ENCODE assay signal across 15 cellular contexts in the genomic region with DNA sequence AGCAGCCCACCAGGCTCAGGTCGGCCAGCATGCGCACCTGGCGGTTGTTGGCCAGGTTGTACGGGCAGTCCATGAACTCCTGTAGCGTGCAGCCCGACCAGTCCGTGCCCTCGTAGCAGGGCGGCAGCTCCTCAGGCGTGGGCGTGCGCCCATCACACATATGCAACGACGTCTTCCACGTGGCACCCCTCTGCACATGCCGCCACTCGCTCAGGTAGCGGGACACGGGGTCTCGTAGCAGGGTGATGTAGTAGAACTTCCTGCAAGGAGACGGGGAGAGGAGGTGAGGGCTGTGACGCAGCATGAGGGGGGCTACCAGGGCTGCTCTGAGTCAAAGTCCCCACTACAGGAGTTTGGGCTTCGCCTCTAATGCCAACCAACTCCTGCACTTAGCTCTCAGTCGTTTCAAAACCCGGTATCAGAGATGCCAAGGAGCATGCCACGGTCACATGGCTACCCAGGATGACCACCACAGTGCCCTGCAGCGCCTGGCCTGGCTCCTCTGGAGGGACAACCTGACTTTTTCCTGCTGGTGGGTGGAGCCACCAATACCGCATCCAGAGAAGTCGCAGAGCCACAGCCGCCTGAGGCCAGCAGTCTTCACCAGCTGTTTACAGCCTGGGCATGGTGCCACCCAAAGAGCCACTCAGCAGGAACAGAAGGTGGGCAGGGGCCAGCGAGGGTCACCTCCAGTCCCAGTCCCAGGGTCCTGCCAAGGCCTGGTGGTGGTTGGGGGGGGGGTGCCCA. TPM values are rescaled to one million over a fixed set of nuclear protein-coding genes. Genes with fewer than 3 reads are reported as not detected.
A peak's percentile ranks its signal among the peaks of the same experiment; 100 is the strongest.
DNase-seq lines count a peak whose midpoint lies in the region; ATAC-seq and TF ChIP-seq lines count a peak whose summit lies in the region.
"Had no signal": no experiment of that assay in that cellular context is flagged by ENCODE, and none has a peak within 500 bp of the region (broad histone marks: within the 10 kb centered on the region; RNA-seq: fewer than 3 reads in every experiment).

No MANE protein-coding gene starts in this region.

- no peak for TF ChIP-seq POLR2A in thyroid gland (IDR thresholded peaks at IDR 0.05)

- H3K27me3 ChIP-seq in endodermal cell (ENCODE audit: control insufficient read depth, insufficient read depth, low read length, poor library complexity, severe bottlenecking) (no peaks in the 10 kb centered on the region), thyroid gland (no peaks in the 10 kb centered on the region), A673 (replicated peaks; ENCODE audit: insufficient read depth, low read depth, low read length, poor library complexity) (no peaks in the 10 kb centered on the region)

- peaks cover 2% of the 10 kb centered on the region for H3K4me1 Mint-ChIP-seq in activated CD4-positive, alpha-beta memory T cell treated with anti-CD3 and anti-CD28 coated beads for 36 hours (ENCODE audit: low read depth)
- peaks cover 2% of the 10 kb centered on the region for H3K4me1 Mint-ChIP-seq in activated CD4-positive, alpha-beta memory T cell treated with anti-CD3 and anti-CD28 coated beads, Interleukin-2, amount 10 ng/mL, durations not matched to agents 7 days and 5 days
- H3K4me1 Mint-ChIP-seq in endodermal cell: no peaks in the 10 kb centered on the region

- H3K27ac Mint-ChIP-seq in activated CD4-positive, alpha-beta memory T cell treated with anti-CD3 and anti-CD28 coated beads for 36 hours: no peak overlapping the region
- H3K27ac Mint-ChIP-seq in activated CD4-positive, alpha-beta memory T cell treated with anti-CD3 and anti-CD28 coated beads, Interleukin-2, amount 10 ng/mL, durations not matched to agents 7 days and 5 days: no peak overlapping the region
- no peak overlapping the region for H3K27ac Mint-ChIP-seq in endodermal cell

- no peak for TF ChIP-seq CTCF in endodermal cell (conservative IDR thresholded peaks at IDR 0.05)
- TF ChIP-seq CTCF in thyroid gland (IDR thresholded peaks at IDR 0.05): no peak
- TF ChIP-seq CTCF in A673 (conservative IDR thresholded peaks at IDR 0.05; ENCODE audit: low read depth, low read length): no peak

- TF ChIP-seq EP300 in Ishikawa (IDR thresholded peaks at IDR 0.05; ENCODE audit: borderline replicate concordance): no peak

- H3K27ac ChIP-seq in endodermal cell (ENCODE audit: low read depth, low read length): no peak overlapping the region
- no peak overlapping the region for H3K27ac ChIP-seq in thyroid gland
- H3K27ac ChIP-seq in A673 (ENCODE audit: low read depth, low read length, poor library complexity, severe bottlenecking): no peak overlapping the region
- H3K27ac ChIP-seq: HL-60, PC-9 had no signal

- no peak for TF ChIP-seq RAD21 in Ishikawa (IDR thresholded peaks at IDR 0.05; ENCODE audit: low read depth)

- H3K9ac ChIP-seq in endodermal cell (ENCODE audit: extremely low read depth, low read length, poor library complexity, severe bottlenecking): no peak overlapping the region

- CTCF ChIA-PET in activated CD4-positive, alpha-beta memory T cell treated with anti-CD3 and anti-CD28 coated beads for 36 hours (lab: Charles Lee): no interaction called here
- CTCF ChIA-PET in activated CD4-positive, alpha-beta memory T cell treated with anti-CD3 and anti-CD28 coated beads, Interleukin-2, amount 10 ng/mL, durations not matched to agents 7 days and 5 days (lab: Charles Lee): no interaction called here
- CTCF ChIA-PET in A673 (lab: Charles Lee): no interaction called here

- no peak overlapping the region for H3K4me3 ChIP-seq in endodermal cell (ENCODE audit: low read length)
- H3K4me3 ChIP-seq in thyroid gland (replicated peaks in 1 of 3): no peak overlapping the region
- H3K4me3 ChIP-seq in A673 (ENCODE audit: low read depth, low read length, poor library complexity, severe bottlenecking): no peak overlapping the region
- H3K4me3 ChIP-seq: PC-9 had no signal

- WGBS in endodermal cell (ENCODE audit: insufficient coverage in 1 of 2, insufficient read length in 1 of 2), 2 experiments: 93 to 95% methylated on average over 19 to 27 of the region's 31 CpGs
- 95% methylated on average over 15 to 21 of the region's 31 CpGs for WGBS in thyroid gland, 2 donors

- H3K4me1 ChIP-seq in endodermal cell (ENCODE audit: control insufficient read depth, insufficient read depth, low read length) (no peaks in the 10 kb centered on the region), thyroid gland (peaks cover 0 to 5% of the 10 kb centered on the region in 2 donors), A673 (ENCODE audit: insufficient read depth, low read length, poor library complexity, severe bottlenecking) (no peaks in the 10 kb centered on the region)

- no TSS peak for BruUV-seq in A673 (replicated peaks; lab: Mats Ljungman, UMichigan)

- intact Hi-C loops in activated CD4-positive, alpha-beta memory T cell treated with anti-CD3 and anti-CD28 coated beads for 36 hours (cut with micrococcal nuclease): no loop called here
- intact Hi-C loops in posterior vena cava (cut with DNase I): no loop called here
- intact Hi-C loops in thyroid gland (cut with DNase I): no loop called here
- intact Hi-C loops in A673 (cut with micrococcal nuclease; ENCODE audit: unreplicated experiment): no loop called here

- no peak overlapping the region for H3K4me3 Mint-ChIP-seq in activated CD4-positive, alpha-beta memory T cell treated with anti-CD3 and anti-CD28 coated beads for 36 hours
- no peak overlapping the region for H3K4me3 Mint-ChIP-seq in activated CD4-positive, alpha-beta memory T cell treated with anti-CD3 and anti-CD28 coated beads, Interleukin-2, amount 10 ng/mL, durations not matched to agents 7 days and 5 days
- no peak overlapping the region for H3K4me3 Mint-ChIP-seq in endodermal cell

- DNase-seq in activated CD4-positive, alpha-beta memory T cell treated with anti-CD3 and anti-CD28 coated beads for 36 hours: peak; percentile 4
- no peak for DNase-seq in activated CD4-positive, alpha-beta memory T cell treated with anti-CD3 and anti-CD28 coated beads, Interleukin-2, amount 10 ng/mL, durations not matched to agents 7 days and 5 days
- peak; percentile 39 for DNase-seq in endodermal cell
- DNase-seq in posterior vena cava (ENCODE audit: low spot score): peak; percentile 77
- no peak for DNase-seq in thyroid gland
- DNase-seq in A673 (ENCODE audit: low spot score): no peak
- DNase-seq: Caco-2, KBM-7, NCI-H1436 treated with DMSO at 0.1 percent for 48 hours, NCI-H345, NCI-H526 treated with DMSO at 0.1 percent for 48 hours, PC-9 had no signal

- no peaks in the 10 kb centered on the region for H3K9me3 ChIP-seq in endodermal cell (ENCODE audit: control insufficient read depth, low read length)
- H3K9me3 ChIP-seq in thyroid gland: no peaks in the 10 kb centered on the region
- no peaks in the 10 kb centered on the region for H3K9me3 ChIP-seq in A673 (ENCODE audit: low read depth, low read length, poor library complexity, severe bottlenecking)

- no peaks in the 10 kb centered on the region for H3K27me3 Mint-ChIP-seq in activated CD4-positive, alpha-beta memory T cell treated with anti-CD3 and anti-CD28 coated beads for 36 hours
- no peaks in the 10 kb centered on the region for H3K27me3 Mint-ChIP-seq in activated CD4-positive, alpha-beta memory T cell treated with anti-CD3 and anti-CD28 coated beads, Interleukin-2, amount 10 ng/mL, durations not matched to agents 7 days and 5 days
- H3K27me3 Mint-ChIP-seq in endodermal cell (ENCODE audit: insufficient read depth): no peaks in the 10 kb centered on the region

- H3K36me3 ChIP-seq in endodermal cell (ENCODE audit: control insufficient read depth, insufficient read depth, low read length) (peaks cover 21% of the 10 kb centered on the region), thyroid gland (no peaks in the 10 kb centered on the region), A673 (ENCODE audit: insufficient read depth, low read length, poor library complexity, severe bottlenecking) (no peaks in the 10 kb centered on the region)

- H3K36me3 Mint-ChIP-seq in activated CD4-positive, alpha-beta memory T cell treated with anti-CD3 and anti-CD28 coated beads for 36 hours: no peaks in the 10 kb centered on the region
- peaks cover under 1% of the 10 kb centered on the region for H3K36me3 Mint-ChIP-seq in activated CD4-positive, alpha-beta memory T cell treated with anti-CD3 and anti-CD28 coated beads, Interleukin-2, amount 10 ng/mL, durations not matched to agents 7 days and 5 days (ENCODE audit: low read depth)
- peaks cover 13% of the 10 kb centered on the region for H3K36me3 Mint-ChIP-seq in endodermal cell (ENCODE audit: low read depth)

- POLR2A ChIA-PET in activated CD4-positive, alpha-beta memory T cell treated with anti-CD3 and anti-CD28 coated beads for 36 hours (lab: Charles Lee): no interaction called here
- POLR2A ChIA-PET in activated CD4-positive, alpha-beta memory T cell treated with anti-CD3 and anti-CD28 coated beads, Interleukin-2, amount 10 ng/mL, durations not matched to agents 7 days and 5 days (lab: Charles Lee): no interaction called here
- POLR2A ChIA-PET in A673 (lab: Charles Lee; ENCODE audit: low non-redundant PET): no interaction called here

- no peaks in the 10 kb centered on the region for H3K9me3 Mint-ChIP-seq in activated CD4-positive, alpha-beta memory T cell treated with anti-CD3 and anti-CD28 coated beads for 36 hours
- H3K9me3 Mint-ChIP-seq in activated CD4-positive, alpha-beta memory T cell treated with anti-CD3 and anti-CD28 coated beads, Interleukin-2, amount 10 ng/mL, durations not matched to agents 7 days and 5 days: no peaks in the 10 kb centered on the region
- no peaks in the 10 kb centered on the region for H3K9me3 Mint-ChIP-seq in endodermal cell

- ATAC-seq in HG02571 (IDR thresholded peaks at IDR 0.05; ENCODE audit: unreplicated experiment): no peak

TF ChIP-seq in Ishikawa, 13 proteins besides CTCF, POLR2A, EP300 and RAD21:
- 0 out of 2 replicates have a peak, but pooled peaks have one; percentile 20 for TF ChIP-seq ZBTB7A (IDR thresholded peaks at IDR 0.05; ENCODE audit: low read depth)
- TF ChIP-seq TEAD4 (IDR thresholded peaks at IDR 0.05): no peak

RNA-seq across cellular contexts. Expression of gene HS6ST1, which starts 49.9 kb away (rescaled TPM):
- 1 to 10 TPM; 9.1 to 9.6 TPM for total RNA-seq in activated CD4-positive, alpha-beta memory T cell treated with anti-CD3 and anti-CD28 coated beads for 36 hours
- 1 to 10 TPM; 6.2 to 6.8 TPM for total RNA-seq in activated CD4-positive, alpha-beta memory T cell treated with anti-CD3 and anti-CD28 coated beads, Interleukin-2, amount 10 ng/mL, durations not matched to agents 7 days and 5 days
- total RNA-seq in endodermal cell: 100 to 1,000 TPM in 1 of 2 donors, 10 to 100 TPM in 1; 93.0 to 106 TPM
- 81.5 TPM for polyA plus RNA-seq in endodermal cell (2013, experiment 1 of 2)
- 79.0 TPM for polyA plus RNA-seq in endodermal cell (2013, experiment 2 of 2)
- 10 to 100 TPM; 16.9 to 22.4 TPM for total RNA-seq in posterior vena cava
- 10 to 100 TPM; 27.1 to 35.6 (median 32.5) TPM for total RNA-seq in thyroid gland
- total RNA-seq in A673 (2021): 56.7 and 63.3 TPM in 2 replicates

Comparison
In these comparisons a context has a peak if more than half of its experiments do, and no peak if none do; other contexts are left out.
1. DNase-seq: peak in activated CD4-positive, alpha-beta memory T cell treated with anti-CD3 and anti-CD28 coated beads for 36 hours (single experiment), endodermal cell (single experiment) and posterior vena cava (single experiment); none in activated CD4-positive, alpha-beta memory T cell treated with anti-CD3 and anti-CD28 coated beads, Interleukin-2, amount 10 ng/mL, durations not matched to agents 7 days and 5 days (single experiment), thyroid gland (0 of 2) and A673 (single experiment).